Comparison of ENCODE assay signal across 9 cellular contexts in the genomic region with DNA sequence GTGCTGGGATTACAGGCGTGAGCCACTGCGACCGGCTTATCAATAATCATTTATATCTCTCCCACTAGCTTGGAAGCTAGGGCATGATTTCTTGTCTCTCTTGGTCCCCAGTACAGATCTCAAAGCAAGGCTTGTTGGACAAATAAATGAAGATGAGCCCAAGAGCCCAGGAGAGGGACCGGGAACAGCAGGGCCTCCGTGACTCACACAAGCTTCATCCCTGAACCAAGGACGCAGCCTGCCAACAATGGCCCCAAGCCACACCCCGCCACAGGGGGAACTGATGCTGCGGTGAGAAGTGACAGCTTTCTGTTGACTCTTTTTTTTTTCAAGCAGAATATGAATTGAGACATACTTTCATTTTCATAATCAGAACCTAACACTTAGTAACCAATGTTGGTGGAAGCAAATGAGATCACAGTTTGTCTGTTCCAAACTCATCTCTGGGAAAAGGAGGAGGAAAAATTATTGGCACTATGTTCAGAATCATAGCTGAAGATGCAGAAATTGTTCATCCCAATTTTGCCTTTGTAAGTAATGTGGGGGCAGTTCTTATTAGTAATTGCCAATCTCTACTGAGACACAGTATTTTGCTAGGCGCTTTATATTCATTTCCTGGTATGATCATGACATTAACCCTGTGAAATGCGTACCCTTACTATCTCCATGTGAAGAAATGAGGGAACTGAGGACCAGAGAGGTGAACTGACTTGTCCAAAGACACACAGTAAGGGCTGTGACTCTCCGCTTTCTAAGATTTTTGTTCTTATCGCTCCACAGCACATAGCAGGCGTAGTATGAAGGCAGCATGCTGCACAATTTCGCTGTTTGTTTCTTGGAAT. TPM values are rescaled to one million over a fixed set of nuclear protein-coding genes. Genes with fewer than 3 reads are reported as not detected.
DNase-seq lines count a peak whose midpoint lies in the region; ATAC-seq and TF ChIP-seq lines count a peak whose summit lies in the region.
"Had no signal": no experiment of that assay in that cellular context is flagged by ENCODE, and none has a peak within 500 bp of the region (broad histone marks: within the 10 kb centered on the region; RNA-seq: fewer than 3 reads in every experiment).

No MANE protein-coding gene starts in this region.

- H3K4me3 ChIP-seq in GM06990 (replicated peaks; ENCODE audit: low read depth, low read length) (0 out of 2 replicates have a peak overlapping the region, but pooled peaks have one; percentile 2), Karpas-422 (ENCODE audit: low read length) (no peak overlapping the region)
- H3K4me3 ChIP-seq: cardiac muscle cell had no signal

- H3K9me3 ChIP-seq in Karpas-422 (ENCODE audit: low read length) = no peaks in the 10 kb centered on the region

- no peaks in the 10 kb centered on the region for H3K9me3 Mint-ChIP-seq in central memory CD8-positive, alpha-beta T cell
- H3K9me3 Mint-ChIP-seq in mesothelial cell of epicardium = no peaks in the 10 kb centered on the region

- no peaks in the 10 kb centered on the region for H3K9me2 ChIP-seq in Karpas-422 (replicated peaks; ENCODE audit: insufficient read depth, low read length)

- ATAC-seq in GM21723 (IDR thresholded peaks at IDR 0.05; ENCODE audit: unreplicated experiment) = peak; percentile 89
- peak; percentile 93 for ATAC-seq in central memory CD8-positive, alpha-beta T cell (replicated peaks; ENCODE audit: extremely low read depth, poor library complexity, severe bottlenecking)

- H3K4me1 Mint-ChIP-seq in central memory CD8-positive, alpha-beta T cell = peaks cover 40% of the 10 kb centered on the region
- H3K4me1 Mint-ChIP-seq in mesothelial cell of epicardium = peaks cover 14% of the 10 kb centered on the region

- no peak overlapping the region; the same call in 1 of the 2 replicates for H3K9ac ChIP-seq in Karpas-422 (ENCODE audit: low read length)

- peak overlapping the region; percentile 11 for H3K4me2 ChIP-seq in Karpas-422 (ENCODE audit: low read depth, low read length, poor library complexity, severe bottlenecking)

- TF ChIP-seq CTCF in GM06990 (IDR thresholded peaks at IDR 0.05; ENCODE audit: insufficient read depth, low read length, poor library complexity, severe bottlenecking) (no peak), mesothelial cell of epicardium (IDR thresholded peaks at IDR 0.05; ENCODE audit: unreplicated experiment) (no peak)

- H3K27ac ChIP-seq in Karpas-422 (ENCODE audit: low read length) = no peak overlapping the region
- H3K27ac ChIP-seq: cardiac muscle cell had no signal

- DNase-seq in GM06990 (ENCODE audit: extremely low read depth, insufficient read length) = peak; percentile 79
- DNase-seq in Karpas-422 = no peak
- peak; percentile 67 for DNase-seq in activated CD4-positive, CD25-positive, alpha-beta regulatory T cell treated with anti-CD3 and anti-CD28 coated beads, Interleukin-2, amount 50 U/mL, for 72 hours
- peak; percentile 67 to 82 for DNase-seq in central memory CD8-positive, alpha-beta T cell (ENCODE audit: low spot score in 2 of 2)
- DNase-seq in mesothelial cell of epicardium (ENCODE audit: low spot score in 2 of 2, unreplicated experiment in 2 of 2) = no peak
- DNase-seq in stimulated activated CD8-positive, alpha-beta memory T cell treated with anti-CD3 and anti-CD28 coated beads, Interleukin-4, amount 100 ng/mL, for 48 hours = peak; percentile 89
- DNase-seq in COLO829 (ENCODE audit: low spot score) = no peak

- H3K27me3 ChIP-seq in GM06990 (replicated peaks; ENCODE audit: control insufficient read depth, insufficient read depth, low read length) (no peaks in the 10 kb centered on the region), Karpas-422 (ENCODE audit: low read length) (no peaks in the 10 kb centered on the region)
- H3K27me3 ChIP-seq: cardiac muscle cell had no signal

- H3K36me3 ChIP-seq in GM06990 (ENCODE audit: control insufficient read depth, insufficient read depth, low read length) (no peaks in the 10 kb centered on the region), Karpas-422 (ENCODE audit: insufficient read depth, low read length) (no peaks in the 10 kb centered on the region)
- H3K36me3 ChIP-seq: cardiac muscle cell had no signal

- no peaks in the 10 kb centered on the region for H3K27me3 Mint-ChIP-seq in central memory CD8-positive, alpha-beta T cell
- no peaks in the 10 kb centered on the region for H3K27me3 Mint-ChIP-seq in mesothelial cell of epicardium (ENCODE audit: low read depth)

- H3K4me3 Mint-ChIP-seq in central memory CD8-positive, alpha-beta T cell = peak overlapping the region; percentile 73
- H3K4me3 Mint-ChIP-seq in mesothelial cell of epicardium = no peak overlapping the region

- H4K20me1 ChIP-seq in Karpas-422 (ENCODE audit: insufficient read depth, low read depth, low read length) = no peaks in the 10 kb centered on the region

- H2AFZ ChIP-seq in Karpas-422 (ENCODE audit: low read length) = no peak overlapping the region

- peak overlapping the region; percentile 98 for H3K27ac Mint-ChIP-seq in central memory CD8-positive, alpha-beta T cell (ENCODE audit: low read depth)
- H3K27ac Mint-ChIP-seq in mesothelial cell of epicardium = peak overlapping the region; percentile 8

- peaks cover 5% of the 10 kb centered on the region for H3K4me1 ChIP-seq in Karpas-422 (ENCODE audit: low read length)

- H3K36me3 Mint-ChIP-seq in central memory CD8-positive, alpha-beta T cell (ENCODE audit: insufficient read depth) = peaks cover 9% of the 10 kb centered on the region
- H3K36me3 Mint-ChIP-seq in mesothelial cell of epicardium = no peaks in the 10 kb centered on the region

- H3K79me2 ChIP-seq in Karpas-422 (ENCODE audit: low read length) = no peaks in the 10 kb centered on the region

RNA-seq across cellular contexts. Expression of gene DUSP1, which starts 6.6 kb away (rescaled TPM):
- total RNA-seq in Karpas-422 (2014; rRNA removed; shearing (Covaris generic); ENCODE audit: low replicate concordance) = 9.0 and 10.5 TPM in 2 replicates
- total RNA-seq in mesothelial cell of epicardium = 116 to 126 TPM (median 120 TPM) in 3 replicates

RNA-seq across cellular contexts. Expression of gene ERGIC1, which starts 56.4 kb away (rescaled TPM):
- 54.4 and 67.2 TPM in 2 replicates for total RNA-seq in Karpas-422 (2014; rRNA removed; shearing (Covaris generic); ENCODE audit: low replicate concordance)
- total RNA-seq in mesothelial cell of epicardium = 107 to 110 TPM (median 109 TPM) in 3 replicates

Comparison
In these comparisons a context has a peak if more than half of its experiments do, and no peak if none do; other contexts are left out.
1. DNase-seq: peak in GM06990 (single experiment), activated CD4-positive, CD25-positive, alpha-beta regulatory T cell treated with anti-CD3 and anti-CD28 coated beads, Interleukin-2, amount 50 U/mL, for 72 hours (single experiment), central memory CD8-positive, alpha-beta T cell (2 of 2) and stimulated activated CD8-positive, alpha-beta memory T cell treated with anti-CD3 and anti-CD28 coated beads, Interleukin-4, amount 100 ng/mL, for 48 hours (single experiment); none in Karpas-422 (single experiment), mesothelial cell of epicardium (0 of 2) and COLO829 (single experiment).
2. RNA of gene DUSP1, which starts 6.6 kb away (total RNA-seq): 116 to 126 TPM in mesothelial cell of epicardium; 9.0 to 10.5 TPM in Karpas-422; every median in the first group is over 10 times any median in the second.